In the genomic region with DNA sequence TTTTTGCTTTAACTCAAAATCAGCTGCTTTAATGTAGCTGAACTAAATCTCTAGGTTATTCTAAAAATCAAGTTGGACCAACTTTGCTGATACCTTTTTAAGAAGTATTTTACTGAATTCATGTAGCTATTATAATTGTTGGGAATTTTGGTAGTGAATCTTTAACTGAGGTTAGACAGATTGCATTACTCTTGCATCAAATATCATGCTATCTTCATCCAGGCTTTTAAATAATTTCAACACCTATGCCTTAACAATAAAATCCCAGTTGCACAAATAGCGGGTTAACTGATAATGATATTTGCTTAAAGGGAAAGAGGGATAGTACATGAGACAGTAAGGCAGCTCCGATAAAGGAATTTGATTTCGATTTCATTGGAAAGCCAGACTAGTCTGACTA, we compare ENCODE assay signal across 27 cellular contexts.
DNase-seq lines count a peak whose midpoint lies in the region; ATAC-seq and TF ChIP-seq lines count a peak whose summit lies in the region.
"Had no signal": no experiment of that assay in that cellular context is flagged by ENCODE, and none has a peak within 500 bp of the region (broad histone marks: within the 10 kb centered on the region; RNA-seq: fewer than 3 reads in every experiment).

No MANE protein-coding gene starts in this region.

- peak; percentile 39 for DNase-seq in DMS153 treated with DMSO at 0.1 percent for 48 hours (lab: John Stamatoyannopoulos, UW; ENCODE audit: unreplicated experiment)
- DNase-seq in DMS153 (lab: John Stamatoyannopoulos, UW), result no peak
- no peak for DNase-seq in Panc1 (ENCODE audit: low read depth, low spot score)
- DNase-seq in brain microvascular endothelial cell, result no peak
- DNase-seq in mesothelial cell of epicardium (ENCODE audit: low spot score in 2 of 2, unreplicated experiment in 2 of 2), result no peak
- DNase-seq in activated CD4-positive, alpha-beta T cell treated with anti-CD3 and anti-CD28 coated beads, Interleukin-2, amount 50 U/mL, for 48 hours, result no peak
- DNase-seq: activated CD8-positive, alpha-beta T cell treated with anti-CD3 and anti-CD28 coated beads for 36 hours; activated gamma-delta T cell treated with Interleukin-2 at 50 U/mL for 16 hours; adrenal gland; dermis blood vessel endothelial cell; DMS79 treated with DMSO at 0.1 percent for 48 hours; immature natural killer cell; NCI-H1105; NCI-H2081 treated with DMSO at 0.1 percent for 48 hours; NCI-H524; RPMI8226; small intestine; stimulated activated CD4-positive, alpha-beta T cell treated with anti-CD3 and anti-CD28 coated beads, Interleukin-4, amount 100 ng/mL, for 24 hours; stimulated activated naive CD8-positive, alpha-beta T cell treated with anti-CD3 and anti-CD28 coated beads, Interleukin-15, amount 100 ng/mL, for 72 hours; SW 1271; trophoblast cell had no signal

- H3K9me3 Mint-ChIP-seq in mesothelial cell of epicardium, result no peaks in the 10 kb centered on the region
- H3K9me3 Mint-ChIP-seq: activated CD8-positive, alpha-beta T cell treated with anti-CD3 and anti-CD28 coated beads for 36 hours; immature natural killer cell; stimulated activated naive CD8-positive, alpha-beta T cell treated with anti-CD3 and anti-CD28 coated beads, Interleukin-15, amount 100 ng/mL, for 72 hours had no signal

- no peaks in the 10 kb centered on the region for H3K36me3 Mint-ChIP-seq in mesothelial cell of epicardium

- no peaks in the 10 kb centered on the region for H3K36me3 ChIP-seq in Panc1 (ENCODE audit: control insufficient read depth, insufficient read depth, low read length)
- H3K36me3 ChIP-seq in brain microvascular endothelial cell (replicated peaks), result no peaks in the 10 kb centered on the region
- H3K36me3 ChIP-seq: adrenal gland, neutrophil had no signal

- no peaks in the 10 kb centered on the region for H3K27me3 Mint-ChIP-seq in mesothelial cell of epicardium (ENCODE audit: low read depth)
- H3K27me3 Mint-ChIP-seq: activated CD8-positive, alpha-beta T cell treated with anti-CD3 and anti-CD28 coated beads for 36 hours; B cell; stimulated activated naive CD8-positive, alpha-beta T cell treated with anti-CD3 and anti-CD28 coated beads, Interleukin-15, amount 100 ng/mL, for 72 hours had no signal

- peak overlapping the region in 1 of 2 experiments; percentile 30; a peak in 2 of 4 replicates for H3K4me3 ChIP-seq in Panc1 (ENCODE audit: low read depth in 2 of 2, low read length in 2 of 2)
- no peak overlapping the region for H3K4me3 ChIP-seq in brain microvascular endothelial cell (ENCODE audit: low read depth, low read length)
- H3K4me3 ChIP-seq: lung had no signal

- no TSS peak for BruUV-seq in Panc1 (replicated peaks; lab: Mats Ljungman, UMichigan)

- POLR2A ChIA-PET in Panc1 (lab: Charles Lee), result no interaction called here

- peaks cover 40% of the 10 kb centered on the region for H3K4me1 ChIP-seq in Panc1 (ENCODE audit: control insufficient read depth, insufficient read depth, low read length)

- CTCF ChIA-PET in Panc1 (lab: Charles Lee), result no interaction called here

- ATAC-seq in Panc1 (no peak), GM21515 (IDR thresholded peaks at IDR 0.05; ENCODE audit: unreplicated experiment) (no peak), HG03520 (IDR thresholded peaks at IDR 0.05; ENCODE audit: unreplicated experiment) (no peak)
- ATAC-seq: activated CD8-positive, alpha-beta T cell treated with anti-CD3 and anti-CD28 coated beads for 36 hours; stimulated activated naive CD8-positive, alpha-beta T cell treated with anti-CD3 and anti-CD28 coated beads, Interleukin-15, amount 100 ng/mL, for 72 hours had no signal

- in situ Hi-C loops in Panc1 (cut with HindIII; ENCODE audit: low pct_unique_long_range_greater_than_20kb, low sequenced_read_pairs) (no loop called here), brain microvascular endothelial cell (cut with HindIII; ENCODE audit: low pct_ligation_motif_present, low sequenced_read_pairs) (no loop called here)

- H3K4me1 Mint-ChIP-seq in mesothelial cell of epicardium, result peaks cover 78% of the 10 kb centered on the region
- H3K4me1 Mint-ChIP-seq: immature natural killer cell had no signal

- H3K27me3 ChIP-seq in Panc1 (ENCODE audit: control insufficient read depth, insufficient read depth, low read length) (no peaks in the 10 kb centered on the region), brain microvascular endothelial cell (replicated peaks) (no peaks in the 10 kb centered on the region)
- H3K27me3 ChIP-seq: adrenal gland, neutrophil had no signal

- no peaks in the 10 kb centered on the region for H3K9me3 ChIP-seq in Panc1 (ENCODE audit: control insufficient read depth, insufficient read depth, low read depth, low read length)
- H3K9me3 ChIP-seq: adrenal gland, neutrophil had no signal

- TF ChIP-seq CTCF in Panc1 (IDR thresholded peaks at IDR 0.05) (no peak), brain microvascular endothelial cell (IDR thresholded peaks at IDR 0.05; ENCODE audit: low read depth, low read length, missing control alignments) (no peak), mesothelial cell of epicardium (IDR thresholded peaks at IDR 0.05; ENCODE audit: unreplicated experiment) (no peak)

- peak overlapping the region; percentile 64 for H3K4me3 Mint-ChIP-seq in mesothelial cell of epicardium
- H3K4me3 Mint-ChIP-seq: activated CD8-positive, alpha-beta T cell treated with anti-CD3 and anti-CD28 coated beads for 36 hours; B cell; immature natural killer cell had no signal

- intact Hi-C loops in Panc1 (cut with micrococcal nuclease; ENCODE audit: unreplicated experiment), result loop anchor here (10.0 kb wide), 1 partner anchor 154 kb away; no protein-coding TSS in a partner anchor

- H3K27ac ChIP-seq in Panc1 (ENCODE audit: low read length) (peak overlapping the region; percentile 98), brain microvascular endothelial cell (peak overlapping the region; percentile 20)
- H3K27ac ChIP-seq: 22Rv1, neutrophil had no signal

- H3K27ac Mint-ChIP-seq in mesothelial cell of epicardium, result peak overlapping the region; percentile 87
- H3K27ac Mint-ChIP-seq: activated CD8-positive, alpha-beta T cell treated with anti-CD3 and anti-CD28 coated beads for 36 hours; B cell; immature natural killer cell had no signal
